ENCODE assay signal across 1 cellular context in the genomic region with DNA sequence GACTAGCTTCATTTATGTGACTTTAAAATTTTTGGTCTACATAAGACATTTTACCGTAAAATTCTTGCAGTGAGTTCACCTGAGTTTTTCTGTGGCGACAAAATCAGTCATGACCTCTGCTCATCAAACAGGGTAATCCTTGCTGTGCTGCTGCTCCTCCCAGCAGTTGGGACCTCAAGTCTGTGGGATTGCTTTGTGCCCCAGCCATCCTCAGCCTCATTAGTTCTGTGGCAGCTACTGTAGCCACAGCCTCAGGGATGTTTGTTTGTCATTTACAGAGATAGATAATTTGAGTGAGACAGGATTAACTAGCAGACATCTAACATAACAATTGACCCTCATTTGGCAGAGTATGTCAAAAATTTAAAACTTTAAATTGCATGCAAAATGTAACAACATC.
TF ChIP-seq lines count a peak whose summit lies in the region.

No MANE protein-coding gene starts in this region.

TF ChIP-seq in WTC11, 78 proteins besides CTCF, POLR2A, EP300 and RAD21 (continued from another document):
- TF ChIP-seq, protein P1, sequence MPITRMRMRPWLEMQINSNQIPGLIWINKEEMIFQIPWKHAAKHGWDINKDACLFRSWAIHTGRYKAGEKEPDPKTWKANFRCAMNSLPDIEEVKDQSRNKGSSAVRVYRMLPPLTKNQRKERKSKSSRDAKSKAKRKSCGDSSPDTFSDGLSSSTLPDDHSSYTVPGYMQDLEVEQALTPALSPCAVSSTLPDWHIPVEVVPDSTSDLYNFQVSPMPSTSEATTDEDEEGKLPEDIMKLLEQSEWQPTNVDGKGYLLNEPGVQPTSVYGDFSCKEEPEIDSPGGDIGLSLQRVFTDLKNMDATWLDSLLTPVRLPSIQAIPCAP (CRISPR knock-in tag; IDR thresholded peaks at IDR 0.05), result no peak
- TF ChIP-seq SMAD4 (CRISPR knock-in tag; IDR thresholded peaks at IDR 0.05), result no peak
- TF ChIP-seq SOX15 (CRISPR knock-in tag; IDR thresholded peaks at IDR 0.05), result no peak
